15 cellular contexts compared by ENCODE assay signal in genomic region chr9:100219347-100219746, GRCh38.
A peak's percentile ranks its signal among the peaks of the same experiment; 100 is the strongest.
DNase-seq lines count a peak whose midpoint lies in the region; ATAC-seq and TF ChIP-seq lines count a peak whose summit lies in the region.
"Had no signal": no experiment of that assay in that cellular context is flagged by ENCODE, and none has a peak within 500 bp of the region (broad histone marks: within the 10 kb centered on the region; RNA-seq: fewer than 3 reads in every experiment).

No MANE protein-coding gene starts in this region.

- no peak for TF ChIP-seq CTCF in choroid plexus epithelial cell (conservative IDR thresholded peaks at IDR 0.05; ENCODE audit: low read depth, low read length)

- ATAC-seq in GM21526 (IDR thresholded peaks at IDR 0.05; ENCODE audit: low FRiP score, unreplicated experiment) (peak; percentile 48), HG03139 (IDR thresholded peaks at IDR 0.05; ENCODE audit: unreplicated experiment) (peak; percentile 53)

- no peak overlapping the region for H3K4me3 ChIP-seq in choroid plexus epithelial cell (ENCODE audit: low read depth, low read length)

- DNase-seq in SIG-M5 treated with dmso at 0.1 percent for 504 hours (lab: John Stamatoyannopoulos, UW; ENCODE audit: unreplicated experiment) (peak; percentile 3), SIG-M5 (lab: John Stamatoyannopoulos, UW) (no peak), choroid plexus epithelial cell (ENCODE audit: low read depth) (peak; percentile 19), T-helper 9 cell (no peak), middle frontal gyrus (ENCODE audit: extremely low spot score, low spot score) (no peak), NCI-H187 treated with DMSO at 0.1 percent for 48 hours (lab: John Stamatoyannopoulos, UW) (no peak)
- DNase-seq: Calu3; central memory CD4-positive, alpha-beta T cell; erythroblast; KG1; stimulated activated CD4-positive, alpha-beta T cell treated with anti-CD3 and anti-CD28 coated beads, Interleukin-4, amount 100 ng/mL, for 1 hour; substantia nigra; WERI-Rb-1 had no signal

Comparison
In these comparisons a context has a peak if more than half of its experiments do, and no peak if none do; other contexts are left out.
1. DNase-seq: peak in SIG-M5 treated with dmso at 0.1 percent for 504 hours (single experiment) and choroid plexus epithelial cell (single experiment); none in SIG-M5 (single experiment), T-helper 9 cell (single experiment), middle frontal gyrus (single experiment) and NCI-H187 treated with DMSO at 0.1 percent for 48 hours (single experiment).